Comparison of ENCODE assay signal across 24 cellular contexts in genomic region chrX:30858098-30858497, GRCh38.
"Had no signal": no experiment of that assay in that cellular context is flagged by ENCODE, and none has a peak within 500 bp of the region (broad histone marks: within the 10 kb centered on the region; RNA-seq: fewer than 3 reads in every experiment).

No MANE protein-coding gene starts in this region.

- H3K9me3 ChIP-seq: gastrocnemius medialis, heart right ventricle, psoas muscle, right lobe of liver, stomach, thoracic aorta, transverse colon had no signal

- DNase-seq: dorsolateral prefrontal cortex; effector CD8-positive, alpha-beta T cell; gastrocnemius medialis; heart right ventricle; hypothalamus; left colon; left ventricle myocardium superior; mesendoderm; naive thymus-derived CD4-positive, alpha-beta T cell; nephron progenitor cell; psoas muscle; retina; right lobe of liver; stimulated activated CD4-positive, alpha-beta T cell treated with anti-CD3 and anti-CD28 coated beads, Interleukin-15, amount 100 ng/mL, for 24 hours; stimulated activated CD4-positive, alpha-beta T cell treated with anti-CD3 and anti-CD28 coated beads, Interleukin-1b, Interleukin-23, amount 100 ng/mL, for 48 hours; stimulated activated CD4-positive, alpha-beta T cell treated with anti-CD3 and anti-CD28 coated beads, Interleukin-4, amount 100 ng/mL, for 24 hours; stimulated activated naive CD4-positive, alpha-beta T cell; stomach; substantia nigra; transverse colon had no signal

- H3K27me3 Mint-ChIP-seq: naive thymus-derived CD4-positive, alpha-beta T cell had no signal

- H3K27ac ChIP-seq: coronary artery, dorsolateral prefrontal cortex, gastrocnemius medialis, heart right ventricle, psoas muscle, right lobe of liver, stomach, thoracic aorta, transverse colon had no signal

- H3K4me3 Mint-ChIP-seq: naive thymus-derived CD4-positive, alpha-beta T cell; nephron progenitor cell had no signal

- H3K36me3 ChIP-seq: thoracic aorta, transverse colon had no signal

- H3K4me1 ChIP-seq: gastrocnemius medialis, heart right ventricle, psoas muscle, right lobe of liver, stomach, transverse colon had no signal

- H3K27ac Mint-ChIP-seq: naive thymus-derived CD4-positive, alpha-beta T cell; nephron progenitor cell had no signal

- H3K4me3 ChIP-seq: coronary artery, dorsolateral prefrontal cortex, gastrocnemius medialis, heart right ventricle, lung, psoas muscle, right lobe of liver, stomach, thoracic aorta, transverse colon had no signal

- ATAC-seq: esophagus mucosa; gastrocnemius medialis; heart right ventricle; left colon; left ventricle myocardium superior; naive thymus-derived CD4-positive, alpha-beta T cell; psoas muscle; right lobe of liver had no signal

- H3K27me3 ChIP-seq: gastrocnemius medialis, heart right ventricle, right lobe of liver, stomach, transverse colon had no signal
